Comparison of ENCODE assay signal across 9 cellular contexts in the genomic region with DNA sequence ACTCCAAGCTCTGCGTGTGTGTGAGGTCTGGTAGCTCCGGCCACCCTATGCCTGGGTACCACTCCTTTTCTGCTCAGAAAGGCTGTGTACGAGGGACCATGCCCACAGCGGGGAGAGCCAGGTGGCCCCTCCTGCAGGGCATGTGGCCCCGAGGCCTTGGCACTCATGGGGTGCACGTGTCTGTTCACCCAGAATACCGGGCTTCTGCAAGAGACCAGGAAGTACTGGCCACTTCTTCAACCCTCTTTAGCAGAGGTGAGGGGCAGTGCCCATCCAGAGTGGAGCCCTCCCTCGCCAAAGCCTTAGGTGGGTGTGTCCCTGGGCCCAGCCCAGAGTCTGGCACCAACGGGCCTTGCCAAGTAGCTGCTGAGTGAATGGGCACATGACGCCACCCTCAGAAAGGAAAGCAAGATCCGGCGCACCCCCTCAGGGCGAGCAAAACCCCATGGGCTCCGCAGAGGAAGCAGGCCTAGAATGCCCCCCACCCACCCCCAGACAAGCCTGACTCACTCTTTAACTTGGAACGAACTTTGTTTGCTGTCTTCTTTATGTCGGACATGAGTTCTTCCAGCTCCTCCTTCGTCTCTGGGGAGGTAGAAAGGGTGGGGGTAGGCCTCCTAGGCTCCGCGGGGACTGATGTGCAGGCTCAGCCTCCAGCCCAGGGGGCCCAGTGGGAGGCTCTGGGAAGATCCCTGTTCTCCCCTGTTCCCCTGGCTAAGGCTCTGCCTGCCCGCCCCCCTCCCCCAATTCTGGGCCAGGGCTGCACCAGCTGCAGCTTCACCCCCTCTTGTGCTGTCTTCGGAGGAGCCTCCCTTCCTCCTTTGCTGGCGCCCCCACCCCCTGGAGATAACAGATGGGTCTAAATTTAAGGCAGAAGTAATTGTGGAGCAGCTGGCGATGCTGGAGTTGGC. TPM values are rescaled to one million over a fixed set of nuclear protein-coding genes. Genes with fewer than 3 reads are reported as not detected.
DNase-seq lines count a peak whose midpoint lies in the region; ATAC-seq and TF ChIP-seq lines count a peak whose summit lies in the region.
"Had no signal": no experiment of that assay in that cellular context is flagged by ENCODE, and none has a peak within 500 bp of the region (broad histone marks: within the 10 kb centered on the region; RNA-seq: fewer than 3 reads in every experiment).

No MANE protein-coding gene starts in this region.

- TF ChIP-seq POLR2A in esophagus squamous epithelium (IDR thresholded peaks at IDR 0.05), result no peak

- H3K36me3 ChIP-seq in MG63, result no peaks in the 10 kb centered on the region
- peaks cover 0 to 28% (median 0%) of the 10 kb centered on the region in 3 donors for H3K36me3 ChIP-seq in esophagus squamous epithelium

- H3K4me3 ChIP-seq in MG63 (no peak overlapping the region), esophagus squamous epithelium (no peak overlapping the region)

- no peak for TF ChIP-seq CTCF in esophagus squamous epithelium (IDR thresholded peaks at IDR 0.05)

- peaks cover 22 to 45% (median 30%) of the 10 kb centered on the region in 3 donors for H3K4me1 ChIP-seq in esophagus squamous epithelium

- ATAC-seq in GM18909 (IDR thresholded peaks at IDR 0.05; ENCODE audit: poor library complexity, unreplicated experiment), result no peak
- no peak for ATAC-seq in GM18858 (IDR thresholded peaks at IDR 0.05; ENCODE audit: unreplicated experiment)

- H3K9me3 ChIP-seq in MG63 (no peaks in the 10 kb centered on the region), esophagus squamous epithelium (no peaks in the 10 kb centered on the region)

- 31% methylated on average over 9 of the region's 23 CpGs; no CpG with 5 or more reads in 1 of the 2 donors for WGBS in esophagus squamous epithelium, 2 donors

- no peaks in the 10 kb centered on the region for H3K27me3 ChIP-seq in MG63
- H3K27me3 ChIP-seq in esophagus squamous epithelium, result no peaks in the 10 kb centered on the region

- peak overlapping the region in 2 of 4 donors; percentile 14 to 54 for H3K27ac ChIP-seq in esophagus squamous epithelium

- intact Hi-C loops in esophagus squamous epithelium (cut with DNase I), result no loop called here

- DNase-seq in D341Med (ENCODE audit: low spot score) (peak; percentile 85), NCI-H69 (lab: John Stamatoyannopoulos, UW) (peak; percentile 98), ecto neural progenitor cell (ENCODE audit: low spot score) (peak; percentile 48), occipital lobe (lab: John Stamatoyannopoulos, UW) (peak; percentile 45), MG63 (no peak), esophagus squamous epithelium (lab: John Stamatoyannopoulos, UW) (no peak)
- DNase-seq: KG1 had no signal

RNA-seq across cellular contexts. Expression of gene STX1A, which starts 14.6 kb away (rescaled TPM):
- total RNA-seq in occipital lobe, result 49.8 TPM
- total RNA-seq in MG63 (2014; rRNA removed; shearing (Covaris generic); ENCODE audit: low replicate concordance), result 3.8 and 7.8 TPM in 2 replicates
- total RNA-seq in esophagus squamous epithelium, result 1 to 10 TPM in 3 of 4 donors, under 1 TPM in 1; 0.94 to 4.0 (median 1.8) TPM

RNA-seq across cellular contexts. Expression of gene BUD23, which starts 21.5 kb away (rescaled TPM):
- 23.7 TPM for total RNA-seq in occipital lobe
- 88.8 and 104 TPM in 2 replicates for total RNA-seq in MG63 (2014; rRNA removed; shearing (Covaris generic); ENCODE audit: low replicate concordance)
- 10 to 100 TPM; 24.9 to 44.7 (median 42.6) TPM for total RNA-seq in esophagus squamous epithelium

RNA-seq across cellular contexts. Expression of gene DNAJC30, which starts 21.6 kb away (rescaled TPM):
- total RNA-seq in occipital lobe (3.1 TPM), esophagus squamous epithelium (1 to 10 TPM; 2.7 to 5.7 (median 4.8) TPM)
- 5.6 and 6.8 TPM in 2 replicates for total RNA-seq in MG63 (2014; rRNA removed; shearing (Covaris generic); ENCODE audit: low replicate concordance)

RNA-seq across cellular contexts. Expression of gene ABHD11, which starts 33.7 kb away (rescaled TPM):
- 4.2 TPM for total RNA-seq in occipital lobe
- total RNA-seq in MG63 (2014; rRNA removed; shearing (Covaris generic); ENCODE audit: low replicate concordance), result 5.0 and 16.7 TPM in 2 replicates
- total RNA-seq in esophagus squamous epithelium, result 10 to 100 TPM in 3 of 4 donors, 1 to 10 TPM in 1; 8.3 to 22.6 (median 19.3) TPM

RNA-seq across cellular contexts. Expression of gene VPS37D, which starts 37.3 kb away (rescaled TPM):
- total RNA-seq in occipital lobe (21.5 TPM), esophagus squamous epithelium (1 to 10 TPM in 1 of 4 donors, under 1 TPM in 1, not detected in 2; 0.97 to 1.3 TPM)
- total RNA-seq in MG63 (2014; rRNA removed; shearing (Covaris generic); ENCODE audit: low replicate concordance), result 1.4 and 2.6 TPM in 2 replicates

Comparison
In these comparisons a context has a peak if more than half of its experiments do, and no peak if none do; other contexts are left out.
1. DNase-seq: peak in D341Med (single experiment), NCI-H69 (single experiment), ecto neural progenitor cell (single experiment) and occipital lobe (single experiment); none in MG63 (single experiment) and esophagus squamous epithelium (single experiment).